ENCODE assay signal across 23 cellular contexts in genomic region chr1:10536133-10536768, GRCh38.
"Had no signal": no experiment of that assay in that cellular context is flagged by ENCODE, and none has a peak within 500 bp of the region (broad histone marks: within the 10 kb centered on the region; RNA-seq: fewer than 3 reads in every experiment).

No MANE protein-coding gene starts in this region.

- H3K4me3 ChIP-seq: gastroesophageal sphincter, heart left ventricle, lower lobe of right lung, mucosa of descending colon, smooth muscle cell, upper lobe of right lung had no signal

- H3K9me3 ChIP-seq: gastroesophageal sphincter, heart left ventricle, lower lobe of right lung, mucosa of descending colon, upper lobe of right lung had no signal

- H3K9me3 Mint-ChIP-seq: activated naive CD4-positive, alpha-beta T cell treated with anti-CD3 and anti-CD28 coated beads for 36 hours; activated T-cell treated with anti-CD3 and anti-CD28 coated beads, Interleukin-2, amount 50 U/mL, for 24 hours had no signal

- DNase-seq: activated CD4-positive, alpha-beta T cell treated with anti-CD3 and anti-CD28 coated beads for 1 hour; activated CD4-positive, alpha-beta T cell treated with anti-CD3 and anti-CD28 coated beads, Interleukin-2, amount 50 U/mL, for 4 hours; activated CD8-positive, alpha-beta memory T cell treated with anti-CD3 and anti-CD28 coated beads for 24 hours; activated CD8-positive, alpha-beta memory T cell treated with anti-CD3 and anti-CD28 coated beads, Interleukin-2, amount 50 U/mL, for 4 hours; activated naive CD4-positive, alpha-beta T cell treated with anti-CD3 and anti-CD28 coated beads for 36 hours; activated T-cell treated with anti-CD3 and anti-CD28 coated beads, Interleukin-2, amount 50 U/mL, for 24 hours; cerebellar nuclear complex; cortex of kidney; heart left ventricle; left cardiac atrium; lower lobe of right lung; mesendoderm; mucosa of descending colon; occipital lobe; stimulated activated CD4-positive, alpha-beta T cell treated with anti-CD3 and anti-CD28 coated beads, Interleukin-2, amount 100 ng/mL, for 48 hours; stimulated activated CD8-positive, alpha-beta memory T cell treated with anti-CD3 and anti-CD28 coated beads, Interleukin-4, amount 100 ng/mL, for 48 hours; stimulated activated naive CD8-positive, alpha-beta T cell treated with anti-CD3 and anti-CD28 coated beads, Interleukin-15, Interleukin-2, amounts not matched to agents 100 U/mL and 50 U/mL, for 24 hours; T-helper 1 cell; upper lobe of right lung had no signal

- ATAC-seq: gastroesophageal sphincter; heart left ventricle; left cardiac atrium; lower lobe of right lung; mucosa of descending colon; sciatic nerve; stimulated activated naive CD8-positive, alpha-beta T cell treated with anti-CD3 and anti-CD28 coated beads, Interleukin-15, Interleukin-2, amounts not matched to agents 100 U/mL and 50 U/mL, for 24 hours; upper lobe of right lung had no signal

- H3K27ac Mint-ChIP-seq: activated naive CD4-positive, alpha-beta T cell treated with anti-CD3 and anti-CD28 coated beads for 36 hours; activated T-cell treated with anti-CD3 and anti-CD28 coated beads, Interleukin-2, amount 50 U/mL, for 24 hours had no signal

- H3K27me3 ChIP-seq: gastroesophageal sphincter, heart left ventricle, upper lobe of right lung had no signal

- H3K27me3 Mint-ChIP-seq: activated T-cell treated with anti-CD3 and anti-CD28 coated beads, Interleukin-2, amount 50 U/mL, for 24 hours had no signal

- H3K27ac ChIP-seq: epithelial cell of prostate, gastroesophageal sphincter, heart left ventricle, lower lobe of right lung, upper lobe of right lung had no signal

- H3K4me3 Mint-ChIP-seq: activated naive CD4-positive, alpha-beta T cell treated with anti-CD3 and anti-CD28 coated beads for 36 hours; activated T-cell treated with anti-CD3 and anti-CD28 coated beads, Interleukin-2, amount 50 U/mL, for 24 hours had no signal
